19 cellular contexts compared by ENCODE assay signal in genomic region chr1:182666736-182667135, GRCh38. TPM values are rescaled to one million over a fixed set of nuclear protein-coding genes. Genes with fewer than 3 reads are reported as not detected.
"Had no signal": no experiment of that assay in that cellular context is flagged by ENCODE, and none has a peak within 500 bp of the region (broad histone marks: within the 10 kb centered on the region; RNA-seq: fewer than 3 reads in every experiment).

No MANE protein-coding gene starts in this region.

- H3K9me3 ChIP-seq: ascending aorta, left ventricle myocardium inferior, suprapubic skin had no signal

- H3K4me1 Mint-ChIP-seq: activated naive CD4-positive, alpha-beta T cell treated with anti-CD3 and anti-CD28 coated beads, Interleukin-2, amount 10 ng/mL, durations not matched to agents 7 days and 5 days had no signal

- H3K4me1 ChIP-seq: ascending aorta, suprapubic skin had no signal

- H3K9me3 Mint-ChIP-seq: activated naive CD4-positive, alpha-beta T cell treated with anti-CD3 and anti-CD28 coated beads, Interleukin-2, amount 10 ng/mL, durations not matched to agents 7 days and 5 days; dendritic cell treated with granulocyte-macrophage colony-stimulating factor and Interleukin-4, amounts not matched to agents 40 ng/mL and 50 ng/mL, for 4 days; natural killer cell treated with Interleukin-12 subunit alpha and Interleukin-12 subunit beta and Interleukin-15 and Interleukin-18, amount 100 ng/mL, for 72 hours; stimulated activated naive CD8-positive, alpha-beta T cell treated with anti-CD3 and anti-CD28 coated beads, Interleukin-15, Interleukin-2, amounts not matched to agents 100 ng/mL and 50 ng/mL, for 24 hours; type B pancreatic cell had no signal

- H3K4me3 Mint-ChIP-seq: activated naive CD4-positive, alpha-beta T cell treated with anti-CD3 and anti-CD28 coated beads, Interleukin-2, amount 10 ng/mL, durations not matched to agents 7 days and 5 days; dendritic cell treated with granulocyte-macrophage colony-stimulating factor and Interleukin-4, amounts not matched to agents 40 ng/mL and 50 ng/mL, for 4 days; natural killer cell treated with Interleukin-12 subunit alpha and Interleukin-12 subunit beta and Interleukin-15 and Interleukin-18, amount 100 ng/mL, for 72 hours; stimulated activated naive CD8-positive, alpha-beta T cell treated with anti-CD3 and anti-CD28 coated beads, Interleukin-15, Interleukin-2, amounts not matched to agents 100 ng/mL and 50 ng/mL, for 24 hours; type B pancreatic cell had no signal

- H3K27ac Mint-ChIP-seq: activated naive CD4-positive, alpha-beta T cell treated with anti-CD3 and anti-CD28 coated beads, Interleukin-2, amount 10 ng/mL, durations not matched to agents 7 days and 5 days; dendritic cell treated with granulocyte-macrophage colony-stimulating factor and Interleukin-4, amounts not matched to agents 40 ng/mL and 50 ng/mL, for 4 days; natural killer cell treated with Interleukin-12 subunit alpha and Interleukin-12 subunit beta and Interleukin-15 and Interleukin-18, amount 100 ng/mL, for 72 hours; progenitor cell of endocrine pancreas; stimulated activated naive CD8-positive, alpha-beta T cell treated with anti-CD3 and anti-CD28 coated beads, Interleukin-15, Interleukin-2, amounts not matched to agents 100 ng/mL and 50 ng/mL, for 24 hours; type B pancreatic cell had no signal

- H3K36me3 ChIP-seq: ascending aorta, left ventricle myocardium inferior, suprapubic skin had no signal

- H3K4me2 ChIP-seq: smooth muscle cell had no signal

- ATAC-seq: natural killer cell treated with Interleukin-12 subunit alpha and Interleukin-12 subunit beta and Interleukin-15 and Interleukin-18, amount 100 ng/mL, for 72 hours; right cardiac atrium had no signal

- DNase-seq: activated CD4-positive, alpha-beta T cell treated with anti-CD3 and anti-CD28 coated beads for 1 hour; activated CD4-positive, alpha-beta T cell treated with anti-CD3 and anti-CD28 coated beads, Interleukin-2, amount 50 U/mL, for 4 hours; activated naive CD4-positive, alpha-beta T cell treated with anti-CD3 and anti-CD28 coated beads, Interleukin-2, amount 10 ng/mL, durations not matched to agents 7 days and 5 days; activated T-cell treated with anti-CD3 and anti-CD28 coated beads, Interleukin-2, amount 50 U/mL, for 1 hour; effector memory CD4-positive, alpha-beta T cell; left ventricle myocardium inferior; right cardiac atrium had no signal

- H3K27me3 ChIP-seq: ascending aorta, suprapubic skin had no signal

- FAIRE-seq: bronchial epithelial cell, frontal cortex had no signal

- H3K27ac ChIP-seq: ascending aorta, left ventricle myocardium inferior, suprapubic skin had no signal

- H3K4me3 ChIP-seq: ascending aorta, left ventricle myocardium inferior, smooth muscle cell, suprapubic skin had no signal

- H3K36me3 Mint-ChIP-seq: activated naive CD4-positive, alpha-beta T cell treated with anti-CD3 and anti-CD28 coated beads, Interleukin-2, amount 10 ng/mL, durations not matched to agents 7 days and 5 days; natural killer cell treated with Interleukin-12 subunit alpha and Interleukin-12 subunit beta and Interleukin-15 and Interleukin-18, amount 100 ng/mL, for 72 hours; type B pancreatic cell had no signal

RNA-seq across cellular contexts. Expression of gene RGS8, which starts 17.7 kb away (rescaled TPM):
- total RNA-seq: ascending aorta; epithelial cell of proximal tubule; natural killer cell treated with Interleukin-12 subunit alpha and Interleukin-12 subunit beta and Interleukin-15 and Interleukin-18, amount 100 ng/mL, for 72 hours; smooth muscle cell; suprapubic skin; T-helper 1 cell treated with Interleukin-12 subunit alpha and Interleukin-12 subunit beta and Interleukin-4 antibody, amounts not matched to agents 30 ng/mL and 1 ng/mL, for 36 hours had no signal
